In the genomic region with DNA sequence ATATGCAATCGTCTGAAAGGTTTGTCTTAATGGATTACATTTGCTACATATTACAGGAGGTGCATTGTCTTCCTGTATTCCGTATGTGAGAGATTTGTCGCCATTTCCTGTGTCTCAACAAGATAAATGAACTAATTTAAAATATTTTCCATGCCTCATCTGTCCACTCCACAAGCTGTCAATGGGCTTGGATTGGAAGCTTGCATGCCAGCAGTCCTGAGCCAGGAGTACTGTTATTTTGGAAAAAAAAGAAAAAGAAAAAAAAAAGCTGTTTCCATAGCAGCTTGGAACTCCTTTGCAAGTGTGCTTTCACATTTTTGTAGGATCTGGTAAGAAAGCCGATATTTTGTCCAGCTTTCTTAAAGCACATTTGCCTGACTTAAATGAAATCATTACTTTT, we compare ENCODE assay signal across 15 cellular contexts.
"Had no signal": no experiment of that assay in that cellular context is flagged by ENCODE, and none has a peak within 500 bp of the region (broad histone marks: within the 10 kb centered on the region; RNA-seq: fewer than 3 reads in every experiment).

No MANE protein-coding gene starts in this region.

- H3K4me1 ChIP-seq: upper lobe of right lung had no signal

- H3K9me3 ChIP-seq: esophagus muscularis mucosa, ovary, SK-N-SH, upper lobe of right lung had no signal

- H3K4me2 ChIP-seq: SK-N-SH had no signal

- H3K27ac ChIP-seq: esophagus muscularis mucosa, ovary, upper lobe of right lung had no signal

- H3K27me3 ChIP-seq: esophagus muscularis mucosa, ovary, upper lobe of right lung had no signal

- H3K9ac ChIP-seq: SK-N-SH had no signal

- DNase-seq: activated CD4-positive, alpha-beta T cell treated with anti-CD3 and anti-CD28 coated beads, Interleukin-2, amount 10 ng/mL, durations not matched to agents 24 days and 14 days; activated CD4-positive, CD25-positive, alpha-beta regulatory T cell; activated CD8-positive, alpha-beta memory T cell treated with anti-CD3 and anti-CD28 coated beads, Interleukin-2, amount 50 U/mL, for 48 hours; activated gamma-delta T cell; activated T-cell treated with anti-CD3 and anti-CD28 coated beads, Interleukin-2, amount 50 U/mL, for 72 hours; effector memory CD4-positive, alpha-beta T cell; glutamatergic neuron; natural killer cell; ovary; SK-N-SH; stimulated activated naive CD4-positive, alpha-beta T cell; T-helper 1 cell; T1000; upper lobe of right lung had no signal

- H3K36me3 ChIP-seq: ovary had no signal

- H3K4me3 ChIP-seq: esophagus muscularis mucosa, ovary, upper lobe of right lung had no signal
